Comparison of ENCODE assay signal across 9 cellular contexts in the genomic region with DNA sequence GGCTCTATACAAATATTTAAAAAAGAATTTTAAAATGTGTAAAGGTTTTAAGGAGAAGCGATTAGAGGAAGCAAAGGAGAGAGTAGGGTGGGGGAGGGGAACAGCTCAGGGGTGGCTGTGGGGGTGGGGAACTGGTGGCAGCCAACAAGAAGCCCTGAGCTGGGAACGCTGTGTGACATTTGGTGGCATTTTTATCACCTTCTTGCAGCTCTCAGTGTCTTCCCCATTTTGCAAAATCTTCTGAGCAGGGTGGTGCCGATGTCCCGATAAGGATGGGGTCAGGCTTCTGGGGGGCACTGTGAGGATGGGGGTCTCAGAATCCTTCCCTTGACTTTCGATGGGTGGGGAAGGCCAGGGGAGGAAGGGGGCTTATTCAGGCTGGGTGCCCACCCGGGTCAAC. TPM values are rescaled to one million over a fixed set of nuclear protein-coding genes. Genes with fewer than 3 reads are reported as not detected.
"Had no signal": no experiment of that assay in that cellular context is flagged by ENCODE, and none has a peak within 500 bp of the region (broad histone marks: within the 10 kb centered on the region; RNA-seq: fewer than 3 reads in every experiment).

No MANE protein-coding gene starts in this region.

RNA-seq across cellular contexts. Expression of gene ADGRE2, which starts 5.3 kb away (rescaled TPM):
- total RNA-seq: mesothelial cell of epicardium had no signal

RNA-seq across cellular contexts. Expression of gene OR7A5, which starts 51.4 kb away (rescaled TPM):
- total RNA-seq: activated CD4-positive, alpha-beta T cell treated with anti-CD3 and anti-CD28 coated beads, Interleukin-2, amount 10 ng/mL, durations not matched to agents 7 days and 5 days; activated CD8-positive, alpha-beta T cell treated with anti-CD3 and anti-CD28 coated beads, Interleukin-2, amount 10 ng/mL, durations not matched to agents 7 days and 5 days; glomerular endothelial cell; hepatocyte; lung; mesothelial cell of epicardium; omental fat pad; posterior vena cava; transverse colon had no signal
- polyA plus RNA-seq: hepatocyte, lung had no signal

RNA-seq across cellular contexts. Expression of gene OR7C1, which starts 51.4 kb away (rescaled TPM):
- total RNA-seq: activated CD4-positive, alpha-beta T cell treated with anti-CD3 and anti-CD28 coated beads, Interleukin-2, amount 10 ng/mL, durations not matched to agents 7 days and 5 days; activated CD8-positive, alpha-beta T cell treated with anti-CD3 and anti-CD28 coated beads, Interleukin-2, amount 10 ng/mL, durations not matched to agents 7 days and 5 days; glomerular endothelial cell; lung; mesothelial cell of epicardium; omental fat pad; posterior vena cava had no signal
